ENCODE assay signal across 21 cellular contexts in genomic region chr20:26277339-26277738, GRCh38.
"Had no signal": no experiment of that assay in that cellular context is flagged by ENCODE, and none has a peak within 500 bp of the region (broad histone marks: within the 10 kb centered on the region; RNA-seq: fewer than 3 reads in every experiment).

No MANE protein-coding gene starts in this region.

- H3K4me1 ChIP-seq: body of pancreas, colonic mucosa, heart right ventricle had no signal

- DNase-seq: activated CD4-positive, alpha-beta memory T cell treated with anti-CD3 and anti-CD28 coated beads for 36 hours; activated CD4-positive, alpha-beta T cell treated with anti-CD3 and anti-CD28 coated beads, Interleukin-2, amount 10 ng/mL, durations not matched to agents 24 days and 14 days; activated CD4-positive, CD25-positive, alpha-beta regulatory T cell; activated CD4-positive, CD25-positive, alpha-beta regulatory T cell treated with anti-CD3 and anti-CD28 coated beads, Interleukin-2, amount 50 U/mL, for 72 hours; activated CD8-positive, alpha-beta memory T cell treated with anti-CD3 and anti-CD28 coated beads, Interleukin-2, amount 10 ng/mL, durations not matched to agents 7 days and 5 days; activated CD8-positive, alpha-beta memory T cell treated with anti-CD3 and anti-CD28 coated beads, Interleukin-2, amount 50 U/mL, for 4 hours; activated CD8-positive, alpha-beta T cell treated with anti-CD3 and anti-CD28 coated beads, Interleukin-2, amount 10 ng/mL, durations not matched to agents 7 days and 5 days; activated effector memory CD4-positive, alpha-beta T cell treated with Interleukin-2 at 50 U/mL for 16 hours; activated naive CD4-positive, alpha-beta T cell treated with anti-CD3 and anti-CD28 coated beads for 36 hours; activated naive CD8-positive, alpha-beta T cell treated with anti-CD3 and anti-CD28 coated beads for 36 hours; activated T-cell treated with anti-CD3 and anti-CD28 coated beads, Interleukin-2, amount 50 U/mL, for 1 hour; colonic mucosa; effector CD8-positive, alpha-beta T cell; heart right ventricle; T-helper 1 cell; T-helper 2 cell had no signal

- H3K4me3 Mint-ChIP-seq: activated CD4-positive, alpha-beta memory T cell treated with anti-CD3 and anti-CD28 coated beads for 36 hours; activated CD4-positive, alpha-beta T cell treated with anti-CD3 and anti-CD28 coated beads for 36 hours; activated CD4-positive, alpha-beta T cell treated with anti-CD3 and anti-CD28 coated beads, Interleukin-2, amount 10 ng/mL, durations not matched to agents 24 days and 14 days; activated CD8-positive, alpha-beta memory T cell treated with anti-CD3 and anti-CD28 coated beads, Interleukin-2, amount 10 ng/mL, durations not matched to agents 7 days and 5 days; activated CD8-positive, alpha-beta T cell treated with anti-CD3 and anti-CD28 coated beads, Interleukin-2, amount 10 ng/mL, durations not matched to agents 7 days and 5 days; activated naive CD4-positive, alpha-beta T cell treated with anti-CD3 and anti-CD28 coated beads for 36 hours; activated naive CD4-positive, alpha-beta T cell treated with anti-CD3 and anti-CD28 coated beads, Interleukin-2, amount 50 U/mL, for 24 hours; activated naive CD8-positive, alpha-beta T cell treated with anti-CD3 and anti-CD28 coated beads for 36 hours; activated T-helper 17 cell treated with anti-CD3 and anti-CD28 coated beads, Interleukin-2, amount 50 U/mL, for 72 hours had no signal

- H3K27me3 ChIP-seq: body of pancreas, colonic mucosa had no signal

- H3K27ac ChIP-seq: body of pancreas, colonic mucosa, heart right ventricle had no signal

- H3K27ac Mint-ChIP-seq: activated CD4-positive, alpha-beta memory T cell treated with anti-CD3 and anti-CD28 coated beads for 36 hours; activated CD4-positive, alpha-beta T cell treated with anti-CD3 and anti-CD28 coated beads for 36 hours; activated CD4-positive, alpha-beta T cell treated with anti-CD3 and anti-CD28 coated beads, Interleukin-2, amount 10 ng/mL, durations not matched to agents 24 days and 14 days; activated CD8-positive, alpha-beta memory T cell treated with anti-CD3 and anti-CD28 coated beads, Interleukin-2, amount 10 ng/mL, durations not matched to agents 7 days and 5 days; activated CD8-positive, alpha-beta T cell treated with anti-CD3 and anti-CD28 coated beads, Interleukin-2, amount 10 ng/mL, durations not matched to agents 7 days and 5 days; activated naive CD4-positive, alpha-beta T cell treated with anti-CD3 and anti-CD28 coated beads for 36 hours; activated naive CD4-positive, alpha-beta T cell treated with anti-CD3 and anti-CD28 coated beads, Interleukin-2, amount 50 U/mL, for 24 hours; activated naive CD8-positive, alpha-beta T cell treated with anti-CD3 and anti-CD28 coated beads for 36 hours; activated T-helper 17 cell treated with anti-CD3 and anti-CD28 coated beads, Interleukin-2, amount 50 U/mL, for 72 hours had no signal

- H3K9me3 Mint-ChIP-seq: activated naive CD4-positive, alpha-beta T cell treated with anti-CD3 and anti-CD28 coated beads for 36 hours had no signal

- ATAC-seq: activated CD4-positive, alpha-beta T cell treated with anti-CD3 and anti-CD28 coated beads for 36 hours; activated CD8-positive, alpha-beta memory T cell treated with anti-CD3 and anti-CD28 coated beads, Interleukin-2, amount 10 ng/mL, durations not matched to agents 7 days and 5 days; activated CD8-positive, alpha-beta T cell treated with anti-CD3 and anti-CD28 coated beads, Interleukin-2, amount 10 ng/mL, durations not matched to agents 7 days and 5 days; activated T-helper 17 cell treated with anti-CD3 and anti-CD28 coated beads, Interleukin-2, amount 50 U/mL, for 72 hours; body of pancreas; esophagus mucosa; heart right ventricle had no signal

- H3K36me3 ChIP-seq: colonic mucosa, heart right ventricle had no signal

- H3K4me3 ChIP-seq: body of pancreas, colonic mucosa, heart right ventricle had no signal

- H3K9me3 ChIP-seq: body of pancreas, colonic mucosa, heart right ventricle had no signal

- H3K27me3 Mint-ChIP-seq: activated CD4-positive, alpha-beta memory T cell treated with anti-CD3 and anti-CD28 coated beads for 36 hours; activated CD4-positive, alpha-beta T cell treated with anti-CD3 and anti-CD28 coated beads for 36 hours; activated CD4-positive, alpha-beta T cell treated with anti-CD3 and anti-CD28 coated beads, Interleukin-2, amount 10 ng/mL, durations not matched to agents 24 days and 14 days; activated CD8-positive, alpha-beta memory T cell treated with anti-CD3 and anti-CD28 coated beads, Interleukin-2, amount 10 ng/mL, durations not matched to agents 7 days and 5 days; activated naive CD4-positive, alpha-beta T cell treated with anti-CD3 and anti-CD28 coated beads, Interleukin-2, amount 50 U/mL, for 24 hours; activated T-helper 17 cell treated with anti-CD3 and anti-CD28 coated beads, Interleukin-2, amount 50 U/mL, for 72 hours had no signal
